In genomic region chr17:62819511-62820221, GRCh38 we compare ENCODE assay signal across 9 cellular contexts. TPM values are rescaled to one million over a fixed set of nuclear protein-coding genes. Genes with fewer than 3 reads are reported as not detected.
A peak's percentile ranks its signal among the peaks of the same experiment; 100 is the strongest.
DNase-seq lines count a peak whose midpoint lies in the region; ATAC-seq and TF ChIP-seq lines count a peak whose summit lies in the region.
"Had no signal": no experiment of that assay in that cellular context is flagged by ENCODE, and none has a peak within 500 bp of the region (broad histone marks: within the 10 kb centered on the region; RNA-seq: fewer than 3 reads in every experiment).

No MANE protein-coding gene starts in this region.

- intact Hi-C loops in breast epithelium (cut with DNase I; ENCODE audit: low total_unique reads) = no loop called here
- intact Hi-C loops in right lobe of liver (cut with DNase I) = no loop called here
- intact Hi-C loops in upper lobe of right lung (cut with DNase I) = no loop called here

- no peak for TF ChIP-seq POLR2A in breast epithelium (IDR thresholded peaks at IDR 0.05)
- no peak for TF ChIP-seq POLR2A in right lobe of liver (IDR thresholded peaks at IDR 0.05)

- DNase-seq in AG10803 (ENCODE audit: low read depth) = peak; percentile 97
- peak; percentile 99 for DNase-seq in LHCN-M2 (ENCODE audit: low read depth)
- peak; percentile 74 to 90 for DNase-seq in breast epithelium (ENCODE audit: low spot score in 2 of 2)
- DNase-seq in right lobe of liver = peak in 1 of 3 donors; percentile 47
- peak; percentile 84 for DNase-seq in upper lobe of right lung
- no peak for DNase-seq in GM10266 (ENCODE audit: extremely low spot score)
- DNase-seq in NCI-H187 treated with DMSO at 0.1 percent for 48 hours (lab: John Stamatoyannopoulos, UW) = no peak
- DNase-seq in activated CD4-positive, alpha-beta T cell treated with anti-CD3 and anti-CD28 coated beads for 4 hours = no peak
- DNase-seq: activated naive CD8-positive, alpha-beta T cell treated with anti-CD3 and anti-CD28 coated beads, Interleukin-2, amount 10 ng/mL, durations not matched to agents 7 days and 5 days had no signal

- WGBS in right lobe of liver (ENCODE audit: insufficient coverage, low coverage, low lambda C conversion rate, missing lambda C conversion rate) = 14% methylated on average over 12 of the region's 12 CpGs

- H3K27ac ChIP-seq in breast epithelium (peak overlapping the region; percentile 80 to 88), right lobe of liver (peak overlapping the region in 1 of 3 donors; percentile 12), upper lobe of right lung (peak overlapping the region; percentile 59)

- H3K4me3 ChIP-seq in AG10803 (ENCODE audit: low read length) = peak overlapping the region; percentile 47
- peak overlapping the region in 2 of 3 donors; percentile 23 to 24 for H3K4me3 ChIP-seq in breast epithelium
- no peak overlapping the region for H3K4me3 ChIP-seq in right lobe of liver
- no peak overlapping the region for H3K4me3 ChIP-seq in upper lobe of right lung

- H3K27me3 ChIP-seq in breast epithelium (no peaks in the 10 kb centered on the region), right lobe of liver (no peaks in the 10 kb centered on the region), upper lobe of right lung (no peaks in the 10 kb centered on the region)

- H3K9me3 ChIP-seq in breast epithelium = no peaks in the 10 kb centered on the region
- H3K9me3 ChIP-seq in right lobe of liver = no peaks in the 10 kb centered on the region
- no peaks in the 10 kb centered on the region for H3K9me3 ChIP-seq in upper lobe of right lung

- no peaks in the 10 kb centered on the region for H3K36me3 ChIP-seq in breast epithelium
- no peaks in the 10 kb centered on the region for H3K36me3 ChIP-seq in right lobe of liver
- H3K36me3 ChIP-seq in upper lobe of right lung = no peaks in the 10 kb centered on the region

- ATAC-seq in right lobe of liver (peak; percentile 61 to 87 (median 74)), upper lobe of right lung (peak; percentile 97)

- peaks cover 0 to 6% of the 10 kb centered on the region in 2 donors for H3K4me1 ChIP-seq in breast epithelium
- no peaks in the 10 kb centered on the region for H3K4me1 ChIP-seq in right lobe of liver
- peaks cover 14% of the 10 kb centered on the region for H3K4me1 ChIP-seq in upper lobe of right lung

- TF ChIP-seq CTCF in AG10803 (conservative IDR thresholded peaks at IDR 0.05; ENCODE audit: low read length) (0 out of 2 replicates have a peak, but pooled peaks have one; percentile 9), breast epithelium (IDR thresholded peaks at IDR 0.05) (no peak), right lobe of liver (IDR thresholded peaks at IDR 0.05) (no peak), upper lobe of right lung (IDR thresholded peaks at IDR 0.05) (no peak), GM10266 (IDR thresholded peaks at IDR 0.05; ENCODE audit: control insufficient read depth, insufficient read depth, low read depth, missing control alignments) (no peak)

RNA-seq across cellular contexts. Expression of gene MARCHF10, which starts 11.6 kb away (rescaled TPM):
- total RNA-seq in LHCN-M2 (2014; rRNA removed) (0.11 and 0.13 TPM in 2 replicates), breast epithelium (under 1 TPM in 2 of 3 donors, not detected in 1; under 0.01 to 0.16 TPM), right lobe of liver (not detected), upper lobe of right lung (not detected)
- polyA plus RNA-seq in LHCN-M2 (2012) = 0.44 TPM

Comparison
In these comparisons a context has a peak if more than half of its experiments do, and no peak if none do; other contexts are left out.
1. DNase-seq: peak in AG10803 (single experiment), LHCN-M2 (single experiment), breast epithelium (2 of 2) and upper lobe of right lung (single experiment); none in GM10266 (single experiment), NCI-H187 treated with DMSO at 0.1 percent for 48 hours (single experiment) and activated CD4-positive, alpha-beta T cell treated with anti-CD3 and anti-CD28 coated beads for 4 hours (0 of 2).
2. H3K4me3 ChIP-seq: peak in AG10803 (single experiment) and breast epithelium (2 of 3); none in right lobe of liver (0 of 3) and upper lobe of right lung (single experiment).